In the genomic region with DNA sequence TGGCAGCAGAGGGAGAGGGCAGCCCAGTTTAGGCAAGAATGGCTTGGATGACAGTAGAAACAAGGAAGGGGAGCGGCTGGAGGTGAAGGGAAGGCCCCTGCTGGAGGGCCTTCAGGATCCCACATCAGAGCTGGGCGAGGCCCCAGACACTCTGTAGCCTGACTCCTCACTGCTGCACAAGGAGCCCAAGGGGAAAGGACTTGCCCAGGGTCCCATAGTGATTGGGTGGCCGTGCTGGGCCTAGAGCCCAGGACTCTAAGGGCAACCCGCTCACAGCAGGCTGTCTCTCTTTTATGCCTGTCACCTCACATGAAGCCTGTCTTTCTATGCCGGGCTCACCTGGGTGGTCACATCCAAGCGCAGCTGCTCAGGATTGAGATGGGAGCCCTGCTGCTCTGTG, we compare ENCODE assay signal across 37 cellular contexts. TPM values are rescaled to one million over a fixed set of nuclear protein-coding genes. Genes with fewer than 3 reads are reported as not detected.
"Had no signal": no experiment of that assay in that cellular context is flagged by ENCODE, and none has a peak within 500 bp of the region (broad histone marks: within the 10 kb centered on the region; RNA-seq: fewer than 3 reads in every experiment).

No MANE protein-coding gene starts in this region.

- DNase-seq: activated CD4-positive, alpha-beta memory T cell treated with anti-CD3 and anti-CD28 coated beads, Interleukin-2, amount 10 ng/mL, durations not matched to agents 7 days and 5 days; activated CD4-positive, alpha-beta T cell treated with anti-CD3 and anti-CD28 coated beads for 1 hour; activated CD4-positive, alpha-beta T cell treated with anti-CD3 and anti-CD28 coated beads for 36 hours; activated CD4-positive, alpha-beta T cell treated with anti-CD3 and anti-CD28 coated beads for 48 hours; activated CD4-positive, alpha-beta T cell treated with anti-CD3 and anti-CD28 coated beads, Interleukin-2, amount 10 ng/mL, durations not matched to agents 7 days and 5 days; activated CD4-positive, alpha-beta T cell treated with anti-CD3 and anti-CD28 coated beads, Interleukin-2, amount 50 U/mL, for 48 hours; activated CD4-positive, CD25-positive, alpha-beta regulatory T cell; activated CD8-positive, alpha-beta memory T cell treated with anti-CD3 and anti-CD28 coated beads, Interleukin-2, amount 50 U/mL, for 48 hours; activated CD8-positive, alpha-beta T cell treated with anti-CD3 and anti-CD28 coated beads, Interleukin-2, amount 10 ng/mL, durations not matched to agents 7 days and 5 days; activated effector memory CD4-positive, alpha-beta T cell treated with Interleukin-2 at 50 U/mL for 16 hours; activated gamma-delta T cell; activated naive CD4-positive, alpha-beta T cell treated with anti-CD3 and anti-CD28 coated beads, Interleukin-2, amount 10 ng/mL, durations not matched to agents 7 days and 5 days; activated naive CD4-positive, alpha-beta T cell treated with Interleukin-2 at 50 U/mL for 16 hours; activated naive CD8-positive, alpha-beta T cell treated with anti-CD3 and anti-CD28 coated beads, Interleukin-2, amount 10 ng/mL, durations not matched to agents 7 days and 5 days; activated naive CD8-positive, alpha-beta T cell treated with anti-CD3 and anti-CD28 coated beads, Interleukin-2, amount 50 U/mL, for 24 hours; activated T-cell treated with anti-CD3 and anti-CD28 coated beads, Interleukin-2, amount 50 U/mL, for 24 hours; activated T-cell treated with anti-CD3 and anti-CD28 coated beads, Interleukin-2, amount 50 U/mL, for 48 hours; central memory CD4-positive, alpha-beta T cell; cerebellar nuclear complex; SW 1271; T-helper 1 cell; T-helper 2 cell; T-helper 9 cell had no signal

- H3K4me1 Mint-ChIP-seq: activated CD4-positive, alpha-beta T cell treated with anti-CD3 and anti-CD28 coated beads for 36 hours; activated naive CD4-positive, alpha-beta T cell treated with anti-CD3 and anti-CD28 coated beads, Interleukin-2, amount 50 U/mL, for 24 hours; activated naive CD8-positive, alpha-beta T cell treated with anti-CD3 and anti-CD28 coated beads, Interleukin-2, amount 50 U/mL, for 24 hours; brain; WTC11 had no signal

- H3K4me3 Mint-ChIP-seq: activated CD4-positive, alpha-beta memory T cell treated with anti-CD3 and anti-CD28 coated beads, Interleukin-2, amount 10 ng/mL, durations not matched to agents 7 days and 5 days; activated CD4-positive, alpha-beta T cell treated with anti-CD3 and anti-CD28 coated beads for 36 hours; activated CD4-positive, alpha-beta T cell treated with anti-CD3 and anti-CD28 coated beads, Interleukin-2, amount 10 ng/mL, durations not matched to agents 7 days and 5 days; activated CD8-positive, alpha-beta T cell treated with anti-CD3 and anti-CD28 coated beads, Interleukin-2, amount 10 ng/mL, durations not matched to agents 7 days and 5 days; activated naive CD4-positive, alpha-beta T cell treated with anti-CD3 and anti-CD28 coated beads, Interleukin-2, amount 10 ng/mL, durations not matched to agents 7 days and 5 days; activated naive CD4-positive, alpha-beta T cell treated with anti-CD3 and anti-CD28 coated beads, Interleukin-2, amount 50 U/mL, for 24 hours; activated naive CD8-positive, alpha-beta T cell; activated naive CD8-positive, alpha-beta T cell treated with anti-CD3 and anti-CD28 coated beads, Interleukin-2, amount 10 ng/mL, durations not matched to agents 7 days and 5 days; activated naive CD8-positive, alpha-beta T cell treated with anti-CD3 and anti-CD28 coated beads, Interleukin-2, amount 50 U/mL, for 24 hours; activated T-cell treated with anti-CD3 and anti-CD28 coated beads, Interleukin-2, amount 50 U/mL, for 24 hours; brain; T-helper 1 cell treated with Interleukin-12 subunit alpha and Interleukin-12 subunit beta and Interleukin-4 antibody, amounts not matched to agents 30 μg/mL and 1 μg/mL, for 36 hours; T-helper 2 cell treated with Interferon-gamma antibody and Interleukin-4, amounts not matched to agents 5 μg/mL and 100 μg/mL, for 36 hours; WTC11 had no signal

- H3K4me3 ChIP-seq: ascending aorta had no signal

- H3K27ac ChIP-seq: ascending aorta, VCaP had no signal

- H3K27ac Mint-ChIP-seq: activated CD4-positive, alpha-beta memory T cell treated with anti-CD3 and anti-CD28 coated beads, Interleukin-2, amount 10 ng/mL, durations not matched to agents 7 days and 5 days; activated CD4-positive, alpha-beta T cell treated with anti-CD3 and anti-CD28 coated beads for 36 hours; activated CD4-positive, alpha-beta T cell treated with anti-CD3 and anti-CD28 coated beads, Interleukin-2, amount 10 ng/mL, durations not matched to agents 7 days and 5 days; activated CD8-positive, alpha-beta T cell treated with anti-CD3 and anti-CD28 coated beads, Interleukin-2, amount 10 ng/mL, durations not matched to agents 7 days and 5 days; activated naive CD4-positive, alpha-beta T cell treated with anti-CD3 and anti-CD28 coated beads, Interleukin-2, amount 10 ng/mL, durations not matched to agents 7 days and 5 days; activated naive CD4-positive, alpha-beta T cell treated with anti-CD3 and anti-CD28 coated beads, Interleukin-2, amount 50 U/mL, for 24 hours; activated naive CD8-positive, alpha-beta T cell; activated naive CD8-positive, alpha-beta T cell treated with anti-CD3 and anti-CD28 coated beads, Interleukin-2, amount 10 ng/mL, durations not matched to agents 7 days and 5 days; activated naive CD8-positive, alpha-beta T cell treated with anti-CD3 and anti-CD28 coated beads, Interleukin-2, amount 50 U/mL, for 24 hours; activated T-cell treated with anti-CD3 and anti-CD28 coated beads, Interleukin-2, amount 50 U/mL, for 24 hours; activated T-helper 2 cell treated with anti-CD3 and anti-CD28 coated beads, Interferon-gamma antibody, Interleukin-2, Interleukin-4, amounts not matched to agents 10 μg/mL and 5 μg/mL and 100 μg/mL, durations not matched to agents 14 hours and 24 hours and 36 hours; brain; T-helper 1 cell treated with Interleukin-12 subunit alpha and Interleukin-12 subunit beta and Interleukin-4 antibody, amounts not matched to agents 30 μg/mL and 1 μg/mL, for 36 hours; T-helper 2 cell treated with Interferon-gamma antibody and Interleukin-4, amounts not matched to agents 5 μg/mL and 100 μg/mL, for 36 hours; WTC11 had no signal

- H3K9me3 Mint-ChIP-seq: activated CD4-positive, alpha-beta memory T cell treated with anti-CD3 and anti-CD28 coated beads, Interleukin-2, amount 10 ng/mL, durations not matched to agents 7 days and 5 days; activated CD4-positive, alpha-beta T cell treated with anti-CD3 and anti-CD28 coated beads, Interleukin-2, amount 10 ng/mL, durations not matched to agents 7 days and 5 days; activated naive CD4-positive, alpha-beta T cell treated with anti-CD3 and anti-CD28 coated beads, Interleukin-2, amount 10 ng/mL, durations not matched to agents 7 days and 5 days; activated naive CD4-positive, alpha-beta T cell treated with anti-CD3 and anti-CD28 coated beads, Interleukin-2, amount 50 U/mL, for 24 hours; activated naive CD8-positive, alpha-beta T cell treated with anti-CD3 and anti-CD28 coated beads, Interleukin-2, amount 10 ng/mL, durations not matched to agents 7 days and 5 days; activated naive CD8-positive, alpha-beta T cell treated with anti-CD3 and anti-CD28 coated beads, Interleukin-2, amount 50 U/mL, for 24 hours; activated T-cell treated with anti-CD3 and anti-CD28 coated beads, Interleukin-2, amount 50 U/mL, for 24 hours; activated T-helper 2 cell treated with anti-CD3 and anti-CD28 coated beads, Interferon-gamma antibody, Interleukin-2, Interleukin-4, amounts not matched to agents 10 μg/mL and 5 μg/mL and 100 μg/mL, durations not matched to agents 14 hours and 24 hours and 36 hours; brain; T-helper 1 cell treated with Interleukin-12 subunit alpha and Interleukin-12 subunit beta and Interleukin-4 antibody, amounts not matched to agents 30 μg/mL and 1 μg/mL, for 36 hours; T-helper 2 cell treated with Interferon-gamma antibody and Interleukin-4, amounts not matched to agents 5 μg/mL and 100 μg/mL, for 36 hours; WTC11 had no signal

- H3K27me3 Mint-ChIP-seq: activated CD4-positive, alpha-beta T cell treated with anti-CD3 and anti-CD28 coated beads for 36 hours; activated naive CD4-positive, alpha-beta T cell treated with anti-CD3 and anti-CD28 coated beads, Interleukin-2, amount 50 U/mL, for 24 hours; activated naive CD8-positive, alpha-beta T cell; activated naive CD8-positive, alpha-beta T cell treated with anti-CD3 and anti-CD28 coated beads, Interleukin-2, amount 10 ng/mL, durations not matched to agents 7 days and 5 days; activated naive CD8-positive, alpha-beta T cell treated with anti-CD3 and anti-CD28 coated beads, Interleukin-2, amount 50 U/mL, for 24 hours; brain had no signal

- H3K4me1 ChIP-seq: ascending aorta had no signal

- FAIRE-seq: TTC549 had no signal

- ATAC-seq: activated CD4-positive, alpha-beta T cell treated with anti-CD3 and anti-CD28 coated beads for 36 hours; activated CD4-positive, CD25-positive, alpha-beta regulatory T cell treated with anti-CD3 and anti-CD28 coated beads, Interleukin-2, amount 50 U/mL, for 24 hours; activated CD8-positive, alpha-beta T cell treated with anti-CD3 and anti-CD28 coated beads, Interleukin-2, amount 10 ng/mL, durations not matched to agents 7 days and 5 days had no signal

- H3K9me3 ChIP-seq: ascending aorta had no signal

- H3K27me3 ChIP-seq: ascending aorta had no signal

RNA-seq across cellular contexts. Expression of gene TMEM151B, which starts 33.6 kb away (rescaled TPM):
- total RNA-seq: activated CD4-positive, alpha-beta memory T cell treated with anti-CD3 and anti-CD28 coated beads, Interleukin-2, amount 10 ng/mL, durations not matched to agents 7 days and 5 days; activated CD4-positive, alpha-beta T cell treated with anti-CD3 and anti-CD28 coated beads, Interleukin-2, amount 10 ng/mL, durations not matched to agents 7 days and 5 days; activated CD8-positive, alpha-beta memory T cell treated with anti-CD3 and anti-CD28 coated beads for 36 hours; activated CD8-positive, alpha-beta T cell treated with anti-CD3 and anti-CD28 coated beads, Interleukin-2, amount 10 ng/mL, durations not matched to agents 7 days and 5 days; activated naive CD8-positive, alpha-beta T cell treated with anti-CD3 and anti-CD28 coated beads, Interleukin-2, amount 10 ng/mL, durations not matched to agents 7 days and 5 days; activated T-helper 2 cell treated with anti-CD3 and anti-CD28 coated beads, Interferon-gamma antibody, Interleukin-2, Interleukin-4, amounts not matched to agents 10 μg/mL and 5 μg/mL and 100 μg/mL, durations not matched to agents 14 hours and 24 hours and 36 hours; ascending aorta had no signal

RNA-seq across cellular contexts. Expression of gene SPATS1, which starts 38.6 kb away (rescaled TPM):
- total RNA-seq: activated CD4-positive, alpha-beta memory T cell treated with anti-CD3 and anti-CD28 coated beads, Interleukin-2, amount 10 ng/mL, durations not matched to agents 7 days and 5 days; activated CD4-positive, alpha-beta T cell treated with anti-CD3 and anti-CD28 coated beads for 36 hours; activated CD4-positive, alpha-beta T cell treated with anti-CD3 and anti-CD28 coated beads, Interleukin-2, amount 10 ng/mL, durations not matched to agents 7 days and 5 days; activated CD8-positive, alpha-beta memory T cell treated with anti-CD3 and anti-CD28 coated beads for 36 hours; activated CD8-positive, alpha-beta T cell treated with anti-CD3 and anti-CD28 coated beads, Interleukin-2, amount 10 ng/mL, durations not matched to agents 7 days and 5 days; activated naive CD8-positive, alpha-beta T cell treated with anti-CD3 and anti-CD28 coated beads, Interleukin-2, amount 10 ng/mL, durations not matched to agents 7 days and 5 days; activated T-helper 2 cell treated with anti-CD3 and anti-CD28 coated beads, Interferon-gamma antibody, Interleukin-2, Interleukin-4, amounts not matched to agents 10 μg/mL and 5 μg/mL and 100 μg/mL, durations not matched to agents 14 hours and 24 hours and 36 hours; ascending aorta; cardiac septum; WTC11 had no signal
- polyA plus RNA-seq: adipose tissue had no signal
